Comparison of ENCODE assay signal across 1 cellular context in genomic region chr19:17949956-17950309, GRCh38.
TF ChIP-seq lines count a peak whose summit lies in the region.

No MANE protein-coding gene starts in this region.

TF ChIP-seq in WTC11, 78 proteins besides CTCF, POLR2A, EP300 and RAD21:
- TF ChIP-seq FOXP1 (CRISPR knock-in tag; IDR thresholded peaks at IDR 0.05; ENCODE audit: borderline replicate concordance) (0 out of 2 replicates have a peak, but pooled peaks have one; percentile 20), ZBTB43 (CRISPR knock-in tag; IDR thresholded peaks at IDR 0.05) (peak; percentile 17; the same call in 1 of the 2 replicates), E2F4 (CRISPR knock-in tag; IDR thresholded peaks at IDR 0.05; ENCODE audit: borderline replicate concordance, low read depth) (no peak)
